ENCODE assay signal across 9 cellular contexts in the genomic region with DNA sequence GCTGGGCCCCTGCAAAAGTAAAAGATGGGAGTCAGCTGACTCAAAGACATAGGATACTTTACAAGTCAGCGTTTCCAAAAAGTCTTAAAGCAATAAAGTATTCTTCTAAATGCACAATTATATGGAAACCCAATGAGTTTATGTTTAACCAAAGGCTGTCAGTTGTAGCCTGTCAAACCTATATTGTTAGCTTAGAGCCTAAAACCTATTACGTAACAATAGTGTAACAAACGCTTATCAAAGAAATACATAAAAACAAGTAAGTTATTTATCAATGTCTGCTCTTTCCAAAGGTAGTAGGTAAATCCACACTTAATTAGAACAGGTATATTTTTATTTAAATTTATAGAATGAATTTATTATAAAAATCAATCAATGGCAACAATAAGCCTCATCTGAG.
"Had no signal": no experiment of that assay in that cellular context is flagged by ENCODE, and none has a peak within 500 bp of the region (broad histone marks: within the 10 kb centered on the region; RNA-seq: fewer than 3 reads in every experiment).

No MANE protein-coding gene starts in this region.

- H3K4me2 ChIP-seq: GM23338, KMS-11 had no signal

- H3K4me3 Mint-ChIP-seq: GM23338, HFFc6 had no signal

- H2AFZ ChIP-seq: GM23338 had no signal

- H3K9me3 Mint-ChIP-seq: GM23338, HFFc6 had no signal

- H3K4me1 Mint-ChIP-seq: GM23338 had no signal

- ATAC-seq: GM23338, HCT116 had no signal

- H3K9me3 ChIP-seq: HAP-1 had no signal

- H3K9ac ChIP-seq: KMS-11 had no signal

- H3K4me3 ChIP-seq: GM23338, HAP-1 had no signal

- H3K27ac ChIP-seq: KMS-11 had no signal

- H3K27ac Mint-ChIP-seq: GM23338, HFFc6 had no signal

- FAIRE-seq: HTR-8/SVneo had no signal

- DNase-seq: H7, HFFc6, Karpas-422, KBM-7 had no signal
